Comparison of ENCODE assay signal across 24 cellular contexts in genomic region chr9:30201024-30201423, GRCh38.
"Had no signal": no experiment of that assay in that cellular context is flagged by ENCODE, and none has a peak within 500 bp of the region (broad histone marks: within the 10 kb centered on the region; RNA-seq: fewer than 3 reads in every experiment).

No MANE protein-coding gene starts in this region.

- H3K9ac ChIP-seq: neural progenitor cell, parathyroid adenoma had no signal

- H3K9me3 ChIP-seq: neutrophil, ovary, psoas muscle, right lobe of liver, sigmoid colon, thoracic aorta, thyroid gland, vagina had no signal

- H2AFZ ChIP-seq: neural progenitor cell, parathyroid adenoma had no signal

- DNase-seq: natural killer cell; nucleus accumbens; ovary; psoas muscle; right cardiac atrium; right lobe of liver; sigmoid colon; small intestine; stimulated activated CD4-positive, alpha-beta T cell treated with anti-CD3 and anti-CD28 coated beads, Interleukin-15, amount 100 ng/mL, for 24 hours; stimulated activated CD4-positive, alpha-beta T cell treated with anti-CD3 and anti-CD28 coated beads, Interleukin-2, amount 100 ng/mL, for 24 hours; stimulated activated CD4-positive, alpha-beta T cell treated with anti-CD3 and anti-CD28 coated beads, Interleukin-2, amount 100 ng/mL, for 48 hours; stimulated activated CD4-positive, alpha-beta T cell treated with anti-CD3 and anti-CD28 coated beads, Interleukin-4, amount 100 ng/mL, for 24 hours; stimulated activated naive B cell treated with anti-CD40 and anti-IgM and Interleukin-4, amounts not matched to agents 10 μg/mL and 1 μg/mL and 100 μg/mL, for 72 hours; stimulated activated naive CD4-positive, alpha-beta T cell treated with Interleukin-2 at 50 U/mL for 16 hours; stomach; thyroid gland; trophoblast cell; upper lobe of left lung had no signal

- H3K4me1 ChIP-seq: neural progenitor cell, parathyroid adenoma, psoas muscle, right lobe of liver, sigmoid colon, stomach, thyroid gland, tibial nerve, upper lobe of left lung, vagina had no signal

- ATAC-seq: natural killer cell; psoas muscle; right cardiac atrium; right lobe of liver; stimulated activated naive B cell treated with anti-CD40 and anti-IgM and Interleukin-4, amounts not matched to agents 10 μg/mL and 1 μg/mL and 100 μg/mL, for 72 hours had no signal

- H3K36me3 ChIP-seq: neural progenitor cell, neutrophil, ovary, right lobe of liver, sigmoid colon, stomach, thoracic aorta, thyroid gland, tibial nerve, upper lobe of left lung, vagina had no signal

- H3K27ac ChIP-seq: neural progenitor cell, neutrophil, ovary, parathyroid adenoma, psoas muscle, right lobe of liver, sigmoid colon, stomach, thoracic aorta, thyroid gland, tibial nerve, upper lobe of left lung, vagina had no signal

- H3K27me3 ChIP-seq: neural progenitor cell, neutrophil, ovary, right lobe of liver, sigmoid colon, stomach, thyroid gland, tibial nerve, upper lobe of left lung, vagina had no signal

- H3K4me3 ChIP-seq: neural progenitor cell, ovary, psoas muscle, right lobe of liver, sigmoid colon, stomach, thoracic aorta, thyroid gland, tibial nerve, upper lobe of left lung, vagina had no signal

- H3K4me2 ChIP-seq: neural progenitor cell had no signal
